ENCODE assay signal across 8 cellular contexts in the genomic region with DNA sequence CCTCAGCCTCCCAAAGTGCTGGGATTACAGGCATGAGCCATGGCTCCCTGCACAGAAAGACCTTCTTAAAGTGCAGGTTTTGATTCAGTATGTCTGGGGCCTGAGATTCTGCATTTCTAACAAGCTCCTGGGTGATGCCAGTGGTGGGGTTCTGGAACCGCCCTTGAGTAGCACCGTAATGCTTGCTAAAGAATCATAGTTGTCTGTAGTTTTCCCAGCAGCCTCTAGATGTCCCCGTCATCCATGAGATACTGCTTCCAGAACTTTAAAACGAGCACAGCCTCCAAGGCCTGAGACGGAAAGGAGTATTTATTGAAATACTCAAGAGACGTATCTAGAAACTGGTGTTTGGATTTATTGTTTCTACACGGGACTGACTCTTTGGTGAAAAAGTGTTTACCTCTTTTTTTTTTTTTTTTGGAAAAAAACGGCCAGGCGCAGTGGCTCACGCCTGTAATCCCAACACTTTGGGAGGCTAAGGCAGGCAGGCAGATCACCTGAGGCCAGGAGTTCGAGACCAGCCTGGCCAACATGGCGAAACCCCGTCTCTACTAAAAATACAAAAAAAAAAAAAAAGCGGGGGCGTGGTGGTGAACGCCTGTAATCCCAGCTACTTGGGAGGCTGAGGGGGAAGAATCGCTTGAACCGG. TPM values are rescaled to one million over a fixed set of nuclear protein-coding genes. Genes with fewer than 3 reads are reported as not detected.
A peak's percentile ranks its signal among the peaks of the same experiment; 100 is the strongest.
DNase-seq lines count a peak whose midpoint lies in the region; ATAC-seq, FAIRE-seq and TF ChIP-seq lines count a peak whose summit lies in the region.

No MANE protein-coding gene starts in this region.

- POLR2A ChIA-PET in activated CD4-positive, alpha-beta memory T cell treated with anti-CD3 and anti-CD28 coated beads for 36 hours (lab: Charles Lee), result interaction anchor here (1.0 kb wide), 1 partner anchor 8 kb away, joined by 3 read pairs; no protein-coding TSS in a partner anchor
- POLR2A ChIA-PET in naive thymus-derived CD8-positive, alpha-beta T cell (lab: Charles Lee), result no interaction called here

- intact Hi-C loops in activated CD4-positive, alpha-beta memory T cell treated with anti-CD3 and anti-CD28 coated beads for 36 hours (cut with micrococcal nuclease), result loop anchor here (1.0 to 10.0 kb wide), 3 partner anchors 290 to 516 kb away; a partner anchor contains a TSS

- no peaks in the 10 kb centered on the region for H3K27me3 Mint-ChIP-seq in activated CD4-positive, alpha-beta memory T cell treated with anti-CD3 and anti-CD28 coated beads for 36 hours
- no peaks in the 10 kb centered on the region for H3K27me3 Mint-ChIP-seq in naive thymus-derived CD8-positive, alpha-beta T cell
- no peaks in the 10 kb centered on the region for H3K27me3 Mint-ChIP-seq in type B pancreatic cell

- DNase-seq in HT1080 (ENCODE audit: low read depth), result peak; percentile 70
- DNase-seq in NCI-H748 (lab: John Stamatoyannopoulos, UW; ENCODE audit: unreplicated experiment), result peak; percentile 66
- peak; percentile 56 for DNase-seq in activated CD4-positive, alpha-beta memory T cell treated with anti-CD3 and anti-CD28 coated beads for 36 hours
- DNase-seq in erythroblast (lab: John Stamatoyannopoulos, UW), result peak; percentile 79 to 81
- peak in 9 of 10 donors; percentile 26 to 69 (median 55) for DNase-seq in naive thymus-derived CD8-positive, alpha-beta T cell
- DNase-seq in type B pancreatic cell (ENCODE audit: extremely low spot score, unreplicated experiment), result no peak
- no peak for DNase-seq in OCI-M2 (lab: John Stamatoyannopoulos, UW; ENCODE audit: unreplicated experiment)

- no peak overlapping the region for H3K27ac Mint-ChIP-seq in activated CD4-positive, alpha-beta memory T cell treated with anti-CD3 and anti-CD28 coated beads for 36 hours
- H3K27ac Mint-ChIP-seq in naive thymus-derived CD8-positive, alpha-beta T cell, result peak overlapping the region in 6 of 10 donors; percentile 16 to 72 (median 52)
- H3K27ac Mint-ChIP-seq in type B pancreatic cell, result peak overlapping the region; percentile 46

- peaks cover 19% of the 10 kb centered on the region for H3K4me1 Mint-ChIP-seq in activated CD4-positive, alpha-beta memory T cell treated with anti-CD3 and anti-CD28 coated beads for 36 hours (ENCODE audit: low read depth)
- H3K4me1 Mint-ChIP-seq in naive thymus-derived CD8-positive, alpha-beta T cell, result peaks cover 15 to 31% (median 28%) of the 10 kb centered on the region in 4 donors
- H3K4me1 Mint-ChIP-seq in type B pancreatic cell (ENCODE audit: unreplicated experiment), result peaks cover 22% of the 10 kb centered on the region

- H3K4me3 Mint-ChIP-seq in activated CD4-positive, alpha-beta memory T cell treated with anti-CD3 and anti-CD28 coated beads for 36 hours, result no peak overlapping the region
- peak overlapping the region in 5 of 10 donors; percentile 8 to 55 (median 54) for H3K4me3 Mint-ChIP-seq in naive thymus-derived CD8-positive, alpha-beta T cell
- H3K4me3 Mint-ChIP-seq in type B pancreatic cell, result peak overlapping the region; percentile 66

- H3K9me3 Mint-ChIP-seq in activated CD4-positive, alpha-beta memory T cell treated with anti-CD3 and anti-CD28 coated beads for 36 hours, result no peaks in the 10 kb centered on the region
- no peaks in the 10 kb centered on the region for H3K9me3 Mint-ChIP-seq in naive thymus-derived CD8-positive, alpha-beta T cell
- no peaks in the 10 kb centered on the region for H3K9me3 Mint-ChIP-seq in type B pancreatic cell

- TF ChIP-seq CTCF in type B pancreatic cell (conservative IDR thresholded peaks at IDR 0.05), result peak; percentile 83

- no peak for TF ChIP-seq POLR2A in erythroblast (IDR thresholded peaks at IDR 0.05; ENCODE audit: low read length)

- ATAC-seq in naive thymus-derived CD8-positive, alpha-beta T cell, result peak; percentile 20 to 34

- peaks cover 6% of the 10 kb centered on the region for H3K36me3 Mint-ChIP-seq in activated CD4-positive, alpha-beta memory T cell treated with anti-CD3 and anti-CD28 coated beads for 36 hours
- H3K36me3 Mint-ChIP-seq in naive thymus-derived CD8-positive, alpha-beta T cell, result peaks cover 0 to 3% (median 0%) of the 10 kb centered on the region in 3 donors
- no peaks in the 10 kb centered on the region for H3K36me3 Mint-ChIP-seq in type B pancreatic cell

- peak; percentile 91 for FAIRE-seq in G401.6 (lab: Jason Lieb, UNC)

- CTCF ChIA-PET in activated CD4-positive, alpha-beta memory T cell treated with anti-CD3 and anti-CD28 coated beads for 36 hours (lab: Charles Lee), result interaction anchor here (0.6 to 7.2 kb wide), 13 partner anchors 9 to 735 kb away, joined by 3 to 75 read pairs (median 4); a partner anchor contains a TSS

RNA-seq across cellular contexts. Expression of a gene that starts 2.6 kb away (rescaled TPM):
- 48.2 and 94.6 TPM in 2 replicates for total RNA-seq in HT1080 (2014; rRNA removed; shearing (Covaris generic))
- polyA plus RNA-seq in HT1080 (2015; cell fraction: cytosol; rRNA removed), result 56.0 and 62.2 TPM in 2 replicates
- polyA plus RNA-seq in HT1080 (2015; cell fraction: nucleus; rRNA removed), result 44.3 and 45.9 TPM in 2 replicates
- 10 to 100 TPM; 35.7 to 36.7 TPM for total RNA-seq in activated CD4-positive, alpha-beta memory T cell treated with anti-CD3 and anti-CD28 coated beads for 36 hours
- total RNA-seq in naive thymus-derived CD8-positive, alpha-beta T cell, result 10 to 100 TPM; 21.5 to 25.1 TPM
- polyA plus RNA-seq in naive thymus-derived CD8-positive, alpha-beta T cell, result 10 to 100 TPM; 27.6 to 40.5 (median 29.4) TPM
- 21.7 and 23.2 TPM in 2 replicates for total RNA-seq in type B pancreatic cell (ENCODE audit: low replicate concordance)

RNA-seq across cellular contexts. Expression of a gene that starts 53.5 kb away (rescaled TPM):
- total RNA-seq in HT1080 (2014; rRNA removed; shearing (Covaris generic)), result 23.2 and 24.9 TPM in 2 replicates
- 32.9 and 39.9 TPM in 2 replicates for polyA plus RNA-seq in HT1080 (2015; cell fraction: cytosol; rRNA removed)
- 20.1 and 20.9 TPM in 2 replicates for polyA plus RNA-seq in HT1080 (2015; cell fraction: nucleus; rRNA removed)
- 10 to 100 TPM; 38.1 to 39.2 TPM for total RNA-seq in activated CD4-positive, alpha-beta memory T cell treated with anti-CD3 and anti-CD28 coated beads for 36 hours
- total RNA-seq in naive thymus-derived CD8-positive, alpha-beta T cell, result 10 to 100 TPM; 22.7 to 23.7 TPM
- polyA plus RNA-seq in naive thymus-derived CD8-positive, alpha-beta T cell, result 1 to 10 TPM; 5.1 to 7.7 (median 7.5) TPM
- 40.1 and 41.0 TPM in 2 replicates for total RNA-seq in type B pancreatic cell (ENCODE audit: low replicate concordance)

Comparison
In these comparisons a context has a peak if more than half of its experiments do, and no peak if none do; other contexts are left out.
1. DNase-seq: peak in HT1080 (single experiment), NCI-H748 (single experiment), activated CD4-positive, alpha-beta memory T cell treated with anti-CD3 and anti-CD28 coated beads for 36 hours (single experiment), erythroblast (2 of 2) and naive thymus-derived CD8-positive, alpha-beta T cell (9 of 10); none in type B pancreatic cell (single experiment) and OCI-M2 (single experiment).